Comparison of ENCODE assay signal across 8 cellular contexts in the genomic region with DNA sequence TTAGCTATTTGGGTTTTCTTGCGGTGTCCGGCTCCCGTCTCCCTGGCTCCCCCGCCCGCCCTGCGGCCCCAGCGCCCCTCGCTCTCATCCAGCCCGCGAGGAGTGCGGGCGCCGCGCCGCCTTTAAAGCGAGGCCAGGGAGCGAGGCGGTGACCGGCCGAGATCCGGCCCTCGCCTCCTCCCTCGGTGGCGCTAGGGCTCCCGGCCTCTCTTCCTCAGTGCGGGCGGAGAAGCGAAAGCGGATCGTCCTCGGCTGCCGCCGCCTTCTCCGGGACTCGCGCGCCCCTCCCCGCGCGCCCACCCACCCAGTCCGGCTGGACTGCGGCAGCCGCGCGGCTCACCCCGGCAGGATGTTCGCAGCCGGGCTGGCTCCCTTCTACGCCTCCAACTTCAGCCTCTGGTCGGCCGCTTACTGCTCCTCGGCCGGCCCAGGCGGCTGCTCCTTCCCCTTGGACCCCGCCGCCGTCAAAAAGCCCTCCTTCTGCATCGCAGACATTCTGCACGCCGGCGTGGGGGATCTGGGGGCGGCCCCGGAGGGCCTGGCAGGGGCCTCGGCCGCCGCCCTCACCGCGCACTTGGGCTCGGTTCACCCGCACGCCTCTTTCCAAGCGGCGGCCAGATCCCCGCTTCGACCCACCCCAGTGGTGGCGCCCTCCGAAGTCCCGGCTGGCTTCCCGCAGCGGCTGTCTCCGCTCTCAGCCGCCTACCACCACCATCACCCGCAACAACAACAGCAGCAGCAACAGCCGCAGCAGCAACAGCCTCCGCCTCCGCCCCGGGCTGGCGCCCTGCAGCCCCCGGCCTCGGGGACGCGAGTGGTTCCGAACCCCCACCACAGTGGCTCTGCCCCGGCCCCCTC. TPM values are rescaled to one million over a fixed set of nuclear protein-coding genes. Genes with fewer than 3 reads are reported as not detected.
DNase-seq lines count a peak whose midpoint lies in the region; ATAC-seq and TF ChIP-seq lines count a peak whose summit lies in the region.

No MANE protein-coding gene starts in this region.

- H3K27me3 Mint-ChIP-seq in HFFc6 (ENCODE audit: insufficient read depth) = peaks cover 3% of the 10 kb centered on the region; the same call in 1 of the 2 replicates

- peak overlapping the region; percentile 97 for H3K4me3 Mint-ChIP-seq in HFFc6

- ATAC-seq in left lobe of liver = peak; percentile 71

- TF ChIP-seq CTCF in 22Rv1 (IDR thresholded peaks at IDR 0.05) (peak; percentile 49), HFFc6 (IDR thresholded peaks at IDR 0.05) (peak; percentile 48), cardiac fibroblast (IDR thresholded peaks at IDR 0.05; ENCODE audit: low read depth, low read length) (no peak)

- H3K4me1 Mint-ChIP-seq in HFFc6 (ENCODE audit: low read depth) = peaks cover 36% of the 10 kb centered on the region

- peaks cover 45% of the 10 kb centered on the region for H3K36me3 Mint-ChIP-seq in HFFc6 (ENCODE audit: low read depth)

- H3K9me3 Mint-ChIP-seq in HFFc6 = peaks cover 6% of the 10 kb centered on the region; the same call in 1 of the 2 replicates

- H3K27ac Mint-ChIP-seq in HFFc6 = peak overlapping the region; percentile 88

- H3K27ac ChIP-seq in 22Rv1 = peak overlapping the region; percentile 57

- H3K4me3 ChIP-seq in cardiac fibroblast (replicated peaks in 1 of 2; ENCODE audit: low read depth in 2 of 2, low read length in 2 of 2) = peak overlapping the region; percentile 70 to 84

- DNase-seq in ELF-1 (ENCODE audit: low read depth, low spot score) (peak; percentile 52), HFFc6 (peak; percentile 32), NCI-H446 treated with DMSO at 0.1 percent for 48 hours (lab: John Stamatoyannopoulos, UW) (peak; percentile 30), cardiac fibroblast (ENCODE audit: low read depth in 2 of 2) (peak; percentile 46 to 48), left lobe of liver (ENCODE audit: low spot score) (peak; percentile 81), stromal cell of bone marrow (ENCODE audit: low read depth) (peak; percentile 28), NCI-H2196 treated with DMSO at 0.1 percent for 48 hours (lab: John Stamatoyannopoulos, UW; ENCODE audit: unreplicated experiment) (no peak)

RNA-seq across cellular contexts. Expression of a gene that starts 0.5 kb away (rescaled TPM):
- 10 to 100 TPM in 5 of 6 experiments, 1 to 10 TPM in 1; 9.9 to 14.3 (median 11.3) TPM for total RNA-seq in HFFc6 (2021; fragmentation: NEBNext Ultra II Directional; extraction: Animal tissue kit (Norgen Biotek cat#: 25700))
- total RNA-seq in left lobe of liver = 11.0 TPM
